In genomic region chr1:179036844-179037465, GRCh38 we compare ENCODE assay signal across 8 cellular contexts. TPM values are rescaled to one million over a fixed set of nuclear protein-coding genes. Genes with fewer than 3 reads are reported as not detected.
DNase-seq lines count a peak whose midpoint lies in the region; ATAC-seq, FAIRE-seq and TF ChIP-seq lines count a peak whose summit lies in the region.

No MANE protein-coding gene starts in this region.

- peak overlapping the region; percentile 53 for H3K27ac Mint-ChIP-seq in CD8-positive, alpha-beta T cell
- H3K27ac Mint-ChIP-seq in effector memory CD8-positive, alpha-beta T cell = peak overlapping the region; percentile 0 to 11
- H3K27ac Mint-ChIP-seq in glutamatergic neuron (ENCODE audit: unreplicated experiment) = no peak overlapping the region

- FAIRE-seq in H54 (lab: Jason Lieb, UNC) (no peak), GM19239 (lab: Jason Lieb, UNC) (no peak)

- no peak overlapping the region for H3K4me3 Mint-ChIP-seq in CD8-positive, alpha-beta T cell
- peak overlapping the region in 1 of 2 donors; percentile 30 for H3K4me3 Mint-ChIP-seq in effector memory CD8-positive, alpha-beta T cell
- no peak overlapping the region for H3K4me3 Mint-ChIP-seq in glutamatergic neuron (ENCODE audit: unreplicated experiment)

- peaks cover 34% of the 10 kb centered on the region for H3K4me1 ChIP-seq in CD8-positive, alpha-beta T cell (ENCODE audit: insufficient read depth, low read length)

- no peaks in the 10 kb centered on the region for H3K27me3 ChIP-seq in CD8-positive, alpha-beta T cell (ENCODE audit: insufficient read depth, low read length)

- H3K4me3 ChIP-seq in CD8-positive, alpha-beta T cell (ENCODE audit: low read depth, low read length) = no peak overlapping the region

- H3K9me3 Mint-ChIP-seq in CD8-positive, alpha-beta T cell = no peaks in the 10 kb centered on the region
- no peaks in the 10 kb centered on the region for H3K9me3 Mint-ChIP-seq in effector memory CD8-positive, alpha-beta T cell
- peaks cover 5% of the 10 kb centered on the region for H3K9me3 Mint-ChIP-seq in glutamatergic neuron (ENCODE audit: unreplicated experiment)

- ATAC-seq in CD8-positive, alpha-beta T cell = peak; percentile 72
- peak; percentile 41 for ATAC-seq in GM21360 (IDR thresholded peaks at IDR 0.05; ENCODE audit: unreplicated experiment)
- ATAC-seq in effector memory CD8-positive, alpha-beta T cell (replicated peaks) = peak; percentile 68

- no peaks in the 10 kb centered on the region for H3K36me3 Mint-ChIP-seq in CD8-positive, alpha-beta T cell
- no peaks in the 10 kb centered on the region for H3K36me3 Mint-ChIP-seq in effector memory CD8-positive, alpha-beta T cell (ENCODE audit: insufficient read depth)
- no peaks in the 10 kb centered on the region for H3K36me3 Mint-ChIP-seq in glutamatergic neuron (ENCODE audit: unreplicated experiment)

- TF ChIP-seq CTCF in CD8-positive, alpha-beta T cell (IDR thresholded peaks at IDR 0.05) = no peak
- TF ChIP-seq CTCF in glutamatergic neuron (IDR thresholded peaks at IDR 0.05; ENCODE audit: partially characterized antibody, unreplicated experiment) = no peak

- H3K4me1 Mint-ChIP-seq in CD8-positive, alpha-beta T cell (ENCODE audit: low read depth) = peaks cover 58% of the 10 kb centered on the region
- peaks cover 37 to 56% of the 10 kb centered on the region in 2 donors for H3K4me1 Mint-ChIP-seq in effector memory CD8-positive, alpha-beta T cell (ENCODE audit: low read depth in 2 of 2)
- peaks cover 24% of the 10 kb centered on the region for H3K4me1 Mint-ChIP-seq in glutamatergic neuron (ENCODE audit: low read depth, unreplicated experiment)

- peak in 1 of 7 experiments; percentile 16 for DNase-seq in CD8-positive, alpha-beta T cell
- peak; percentile 25 for DNase-seq in HPDE6-E6E7 (ENCODE audit: extremely low spot score)
- no peak for DNase-seq in effector memory CD8-positive, alpha-beta T cell
- no peak for DNase-seq in glutamatergic neuron
- no peak for DNase-seq in H54 (ENCODE audit: insufficient read length, low spot score)
- DNase-seq in GM19239 (ENCODE audit: insufficient read length, low spot score) = no peak
- no peak for DNase-seq in NCI-H1105 (lab: John Stamatoyannopoulos, UW)

- no peaks in the 10 kb centered on the region for H3K27me3 Mint-ChIP-seq in CD8-positive, alpha-beta T cell (ENCODE audit: low read depth)
- H3K27me3 Mint-ChIP-seq in effector memory CD8-positive, alpha-beta T cell = no peaks in the 10 kb centered on the region
- peaks cover 3% of the 10 kb centered on the region for H3K27me3 Mint-ChIP-seq in glutamatergic neuron (ENCODE audit: unreplicated experiment)

- no peak for TF ChIP-seq POLR2A in H54 (IDR thresholded peaks at IDR 0.05; ENCODE audit: low read depth, low read length)

- intact Hi-C loops in CD8-positive, alpha-beta T cell (cut with DNase I, micrococcal nuclease) = loop anchor here in 1 of 2 experiments (5.0 kb wide), 1 partner anchor 195 kb away; no protein-coding TSS in a partner anchor

- CTCF ChIA-PET in CD8-positive, alpha-beta T cell (lab: Charles Lee) = interaction anchor here (1.7 kb wide), 1 partner anchor 34 kb away, joined by 4 read pairs; no protein-coding TSS in a partner anchor

- H3K36me3 ChIP-seq in CD8-positive, alpha-beta T cell (ENCODE audit: insufficient read depth, low read length) = no peaks in the 10 kb centered on the region

- H3K9me3 ChIP-seq in CD8-positive, alpha-beta T cell (ENCODE audit: low read length) = no peaks in the 10 kb centered on the region

- POLR2A ChIA-PET in CD8-positive, alpha-beta T cell (lab: Charles Lee) = no interaction called here

- H3K27ac ChIP-seq in CD8-positive, alpha-beta T cell (ENCODE audit: low read depth, low read length) = no peak overlapping the region

RNA-seq across cellular contexts. Expression of gene FAM20B, which starts 11.3 kb away (rescaled TPM):
- 10 to 100 TPM; 11.1 to 11.2 TPM for total RNA-seq in CD8-positive, alpha-beta T cell
- total RNA-seq in glutamatergic neuron (ENCODE audit: unreplicated experiment) = 39.3 TPM

RNA-seq across cellular contexts. Expression of gene TOR3A, which starts 44.9 kb away (rescaled TPM):
- 10 to 100 TPM; 15.6 to 16.0 TPM for total RNA-seq in CD8-positive, alpha-beta T cell
- total RNA-seq in glutamatergic neuron (ENCODE audit: unreplicated experiment) = 8.2 TPM
